ENCODE assay signal across 20 cellular contexts in the genomic region with DNA sequence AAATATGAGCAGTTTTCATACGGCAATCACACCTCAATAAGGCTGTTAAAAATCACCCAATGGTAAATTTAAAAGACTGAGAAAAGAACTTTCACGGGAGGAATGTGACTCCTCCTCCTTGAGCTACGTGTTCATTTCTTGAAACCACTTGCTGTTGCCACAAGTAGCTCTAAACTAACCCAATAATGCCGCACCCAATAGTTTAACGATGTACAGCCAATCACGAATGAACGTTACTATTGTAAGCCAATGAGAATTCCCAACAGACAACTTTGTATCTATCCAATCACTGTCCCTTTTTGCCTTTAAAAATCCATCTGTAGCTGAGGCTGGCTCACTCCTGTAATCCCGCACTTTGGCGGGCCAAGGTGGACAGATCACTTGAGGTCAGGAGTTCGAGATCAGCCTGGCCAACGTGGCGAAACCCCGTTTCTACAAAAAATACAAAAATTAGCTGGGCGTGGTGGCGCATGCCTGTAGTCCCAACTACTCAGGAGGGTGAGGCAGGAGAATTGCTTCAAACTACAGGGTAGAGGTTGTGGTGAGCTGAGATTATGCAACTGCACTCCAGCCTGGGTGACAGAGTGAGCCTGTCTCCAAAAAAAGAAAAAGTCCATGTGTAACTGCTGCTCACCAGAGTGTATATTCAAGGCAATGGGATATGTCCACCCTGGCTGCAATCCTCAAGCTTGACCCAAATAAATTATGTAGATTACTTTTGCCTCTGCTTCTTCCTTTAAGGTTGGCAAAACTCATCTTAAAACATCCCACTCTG. TPM values are rescaled to one million over a fixed set of nuclear protein-coding genes. Genes with fewer than 3 reads are reported as not detected.
DNase-seq lines count a peak whose midpoint lies in the region; ATAC-seq and TF ChIP-seq lines count a peak whose summit lies in the region.
"Had no signal": no experiment of that assay in that cellular context is flagged by ENCODE, and none has a peak within 500 bp of the region (broad histone marks: within the 10 kb centered on the region; RNA-seq: fewer than 3 reads in every experiment).

No MANE protein-coding gene starts in this region.

- no peak overlapping the region for H3K4me3 ChIP-seq in HL-60 (replicated peaks; ENCODE audit: insufficient read depth, low read length)
- H3K4me3 ChIP-seq in lung, result no peak overlapping the region
- no peak overlapping the region for H3K4me3 ChIP-seq in subcutaneous abdominal adipose tissue (ENCODE audit: low read depth in 1 of 5, low read length in 5 of 5)
- no peak overlapping the region for H3K4me3 ChIP-seq in ascending aorta

- no peak overlapping the region for H3K9ac ChIP-seq in subcutaneous abdominal adipose tissue (ENCODE audit: low read length in 5 of 5)

- 70 to 86% methylated on average over 15 of the region's 15 CpGs for WGBS in lung, 2 donors

- H3K27ac ChIP-seq in HL-60 (replicated peaks), result no peak overlapping the region
- H3K27ac ChIP-seq in VCaP, result peak overlapping the region; percentile 25; the same call in 1 of the 2 replicates
- H3K27ac ChIP-seq in lung (ENCODE audit: low read depth in 1 of 2, low read length in 1 of 2), result peak overlapping the region in 1 of 2 donors; percentile 37
- H3K27ac ChIP-seq in subcutaneous abdominal adipose tissue (ENCODE audit: low read depth, low read length), result peak overlapping the region; percentile 46
- no peak overlapping the region for H3K27ac ChIP-seq in ascending aorta

- H3K27me3 ChIP-seq in HL-60 (ENCODE audit: insufficient read depth, poor library complexity, severe bottlenecking) (no peaks in the 10 kb centered on the region), lung (ENCODE audit: control insufficient read depth, insufficient read depth) (no peaks in the 10 kb centered on the region), subcutaneous abdominal adipose tissue (ENCODE audit: control insufficient read depth in 5 of 5, insufficient read depth in 4 of 5, low read length in 5 of 5) (no peaks in the 10 kb centered on the region), ascending aorta (no peaks in the 10 kb centered on the region)

- peak; percentile 45 for ATAC-seq in lung (ENCODE audit: insufficient read depth, low FRiP score)
- no peak for ATAC-seq in GM21786 (IDR thresholded peaks at IDR 0.05; ENCODE audit: unreplicated experiment)
- ATAC-seq: CD8-positive, alpha-beta T cell; HCT116 had no signal

- H3K36me3 ChIP-seq in lung (ENCODE audit: control insufficient read depth in 2 of 2, insufficient read depth in 2 of 2, low read length in 2 of 2), result peaks cover 7 to 43% of the 10 kb centered on the region in 2 donors
- H3K36me3 ChIP-seq in subcutaneous abdominal adipose tissue (ENCODE audit: control insufficient read depth in 5 of 5, insufficient read depth in 5 of 5, low read length in 5 of 5), result peaks cover 0 to 71% (median 48%) of the 10 kb centered on the region in 5 donors
- H3K36me3 ChIP-seq in ascending aorta, result peaks cover 42 to 60% of the 10 kb centered on the region in 2 donors

- intact Hi-C loops in ascending aorta (cut with DNase I), result no loop called here

- TF ChIP-seq CTCF in HL-60 (IDR thresholded peaks at IDR 0.05; ENCODE audit: insufficient read depth, low read length) (no peak), VCaP (conservative IDR thresholded peaks at IDR 0.05) (no peak), lung (IDR thresholded peaks at IDR 0.05; ENCODE audit: control extremely low read depth, extremely low read depth) (no peak), ascending aorta (IDR thresholded peaks at IDR 0.05) (no peak)

- H3K4me1 ChIP-seq in lung (ENCODE audit: control insufficient read depth in 2 of 2, insufficient read depth in 2 of 2, low read length in 2 of 2) (peaks cover 0 to 6% of the 10 kb centered on the region in 2 donors), subcutaneous abdominal adipose tissue (ENCODE audit: control insufficient read depth in 5 of 5, insufficient read depth in 5 of 5, low read length in 5 of 5) (peaks cover 0 to 31% (median 21%) of the 10 kb centered on the region in 5 donors), ascending aorta (no peaks in the 10 kb centered on the region)

- H3K9me3 ChIP-seq in lung (ENCODE audit: control insufficient read depth in 2 of 2, insufficient read depth in 1 of 2, low read length in 1 of 2), result no peaks in the 10 kb centered on the region
- no peaks in the 10 kb centered on the region for H3K9me3 ChIP-seq in subcutaneous abdominal adipose tissue (ENCODE audit: control insufficient read depth in 5 of 5, low read length in 5 of 5)
- H3K9me3 ChIP-seq in ascending aorta, result no peaks in the 10 kb centered on the region

- DNase-seq in HL-60 (ENCODE audit: low read depth in 1 of 2, low spot score in 1 of 2), result peak; percentile 17 to 63
- DNase-seq in lung (ENCODE audit: low spot score), result no peak
- DNase-seq in SIG-M5 treated with dmso at 0.1 percent for 504 hours (lab: John Stamatoyannopoulos, UW; ENCODE audit: unreplicated experiment), result no peak
- DNase-seq in T1000 (lab: John Stamatoyannopoulos, UW), result no peak
- DNase-seq in ascending aorta (ENCODE audit: low spot score in 2 of 2), result no peak
- DNase-seq: CD8-positive, alpha-beta T cell; DMS153; Karpas-422; MV-4-11; NCI-H1694; NCI-H2081; NCI-H2171; NCI-H345; NCI-H524; NCI-H82 had no signal

RNA-seq across cellular contexts. Expression of gene BTBD6, which starts 24.4 kb away (rescaled TPM):
- total RNA-seq in lung (10 to 100 TPM; 44.2 to 51.4 TPM), ascending aorta (80.1 TPM)
- polyA plus RNA-seq in lung, result 10 to 100 TPM; 30.9 to 54.1 TPM

RNA-seq across cellular contexts. Expression of gene NUDT14, which starts 42.8 kb away (rescaled TPM):
- total RNA-seq in lung (10 to 100 TPM; 29.8 to 80.7 TPM), ascending aorta (1.5 TPM)
- polyA plus RNA-seq in lung, result 10 to 100 TPM; 27.7 to 72.7 TPM

RNA-seq across cellular contexts. Expression of gene JAG2, which starts 55.4 kb away (rescaled TPM):
- total RNA-seq in lung (10 to 100 TPM; 32.1 to 35.1 TPM), ascending aorta (35.5 TPM)
- 10 to 100 TPM; 14.1 to 23.6 TPM for polyA plus RNA-seq in lung
- polyA plus RNA-seq: IgD-negative memory B cell had no signal

Comparison
In these comparisons a context has a peak if more than half of its experiments do, and no peak if none do; other contexts are left out.
1. DNase-seq: peak in HL-60 (2 of 2); none in lung (single experiment), SIG-M5 treated with dmso at 0.1 percent for 504 hours (single experiment), T1000 (single experiment) and ascending aorta (0 of 2).
2. H3K27ac ChIP-seq: peak in VCaP (single experiment) and subcutaneous abdominal adipose tissue (single experiment); none in HL-60 (single experiment) and ascending aorta (0 of 2).
3. RNA of gene NUDT14, which starts 42.8 kb away (total RNA-seq): 29.8 to 80.7 TPM in lung; 1.5 TPM in ascending aorta (single experiment); every median in the first group is over 10 times any median in the second.